In the genomic region with DNA sequence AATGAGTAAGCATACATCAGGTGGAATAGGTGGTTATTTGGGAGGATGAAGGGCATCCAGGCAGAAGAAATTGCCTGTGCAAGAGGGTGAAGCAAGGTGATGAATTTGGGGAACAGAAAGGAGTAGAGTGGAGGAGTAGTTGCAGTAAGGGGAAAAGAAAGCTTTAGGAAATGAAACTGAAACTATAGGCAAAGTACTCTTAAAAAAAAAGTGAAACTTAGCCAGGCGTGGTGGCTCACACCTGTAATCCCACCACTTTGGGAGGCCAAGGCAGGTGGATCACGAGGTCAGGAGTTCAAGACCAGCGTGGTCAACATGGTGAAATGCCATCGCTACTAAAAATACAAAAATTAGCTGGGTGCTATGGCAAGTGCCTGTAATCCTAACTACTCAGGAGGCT, we compare ENCODE assay signal across 15 cellular contexts. TPM values are rescaled to one million over a fixed set of nuclear protein-coding genes. Genes with fewer than 3 reads are reported as not detected.
DNase-seq lines count a peak whose midpoint lies in the region; ATAC-seq, FAIRE-seq and TF ChIP-seq lines count a peak whose summit lies in the region.
"Had no signal": no experiment of that assay in that cellular context is flagged by ENCODE, and none has a peak within 500 bp of the region (broad histone marks: within the 10 kb centered on the region; RNA-seq: fewer than 3 reads in every experiment).

No MANE protein-coding gene starts in this region.

- H4K20me1 ChIP-seq in Karpas-422 (ENCODE audit: insufficient read depth, low read depth, low read length) (no peaks in the 10 kb centered on the region), GM12878 (ENCODE audit: control insufficient read depth, insufficient read depth) (no peaks in the 10 kb centered on the region)

- no peaks in the 10 kb centered on the region for H3K9me2 ChIP-seq in Karpas-422 (replicated peaks; ENCODE audit: insufficient read depth, low read length)

- H3K9ac ChIP-seq in Karpas-422 (ENCODE audit: low read length) (no peak overlapping the region), GM12878 (ENCODE audit: control insufficient read depth, insufficient read depth, low read length) (no peak overlapping the region)

- FAIRE-seq in GM12878 (lab: Jason Lieb, UNC), result no peak
- FAIRE-seq: astrocyte, HepG2 had no signal

- SMC1A ChIA-PET in GM12878 (lab: Charles Lee; ENCODE audit: uncharacterized antibody, unreplicated experiment), result no interaction called here

- no peak for TF ChIP-seq CTCF in GM13976 (IDR thresholded peaks at IDR 0.05; ENCODE audit: borderline replicate concordance, control extremely low read depth, extremely low read depth, insufficient read depth, missing control alignments)
- no peak for TF ChIP-seq CTCF in GM12878 (IDR thresholded peaks at IDR 0.05 in 2 of 3, conservative IDR thresholded peaks at IDR 0.05 in 1 of 3; ENCODE audit: control insufficient read depth in 2 of 3, extremely low read depth in 1 of 3, insufficient read depth in 1 of 3, low read depth in 3 of 3, low read length in 3 of 3)
- TF ChIP-seq CTCF in testis (IDR thresholded peaks at IDR 0.05), result no peak

- peaks cover 46% of the 10 kb centered on the region for H3K79me2 ChIP-seq in Karpas-422 (ENCODE audit: low read length)
- peaks cover 3% of the 10 kb centered on the region for H3K79me2 ChIP-seq in GM12878 (ENCODE audit: control insufficient read depth, insufficient read depth, low read length)

- no peak overlapping the region for H3K4me3 ChIP-seq in Karpas-422 (ENCODE audit: low read length)
- no peak overlapping the region for H3K4me3 ChIP-seq in GM12878
- no peak overlapping the region for H3K4me3 ChIP-seq in testis

- CTCF ChIA-PET in GM12878 (lab: Yijun Ruan, JAX), result no interaction called here

- peaks cover 18% of the 10 kb centered on the region for H3K4me1 ChIP-seq in Karpas-422 (ENCODE audit: low read length)
- H3K4me1 ChIP-seq in GM12878 (ENCODE audit: control insufficient read depth, insufficient read depth, low read length), result peaks cover 6% of the 10 kb centered on the region
- peaks cover 7% of the 10 kb centered on the region for H3K4me1 ChIP-seq in testis

- H2AFZ ChIP-seq in Karpas-422 (ENCODE audit: low read length) (no peak overlapping the region), GM12878 (ENCODE audit: control insufficient read depth, low read depth, low read length) (no peak overlapping the region)

- H3K27me3 ChIP-seq in Karpas-422 (ENCODE audit: low read length), result no peaks in the 10 kb centered on the region
- H3K27me3 ChIP-seq in GM12878 (replicated peaks in 1 of 2; ENCODE audit: control insufficient read depth in 2 of 2, insufficient read depth in 2 of 2, low read length in 1 of 2), result no peaks in the 10 kb centered on the region
- H3K27me3 ChIP-seq in testis, result no peaks in the 10 kb centered on the region

- TF ChIP-seq EP300 in GM12878 (IDR thresholded peaks at IDR 0.05; ENCODE audit: borderline replicate concordance in 1 of 2, control insufficient read depth in 1 of 2, low read depth in 2 of 2, low read length in 2 of 2), result no peak

- RAD21 ChIA-PET in GM12878 (lab: Charles Lee; ENCODE audit: unreplicated experiment), result no interaction called here

- no peak for TF ChIP-seq RAD21 in GM12878 (IDR thresholded peaks at IDR 0.05; ENCODE audit: insufficient read depth, low read depth, low read length)

- DNase-seq in GM13976 (ENCODE audit: low spot score) (peak; percentile 24), Karpas-422 (peak; percentile 53), GM12878 (ENCODE audit: low read depth, low spot score) (no peak), testis (no peak), NCI-H748 treated with DMSO at 0.1 percent for 48 hours (lab: John Stamatoyannopoulos, UW) (no peak), NOMO-1 treated with DMSO at 0.1 percent for 48 hours (lab: John Stamatoyannopoulos, UW; ENCODE audit: unreplicated experiment) (no peak)
- no peak for DNase-seq in stimulated activated CD8-positive, alpha-beta memory T cell treated with anti-CD3 and anti-CD28 coated beads, Interleukin-4, amount 100 ng/mL, for 48 hours
- DNase-seq: activated CD8-positive, alpha-beta memory T cell treated with anti-CD3 and anti-CD28 coated beads, Interleukin-2, amount 50 U/mL, for 4 hours; effector CD4-positive, alpha-beta T cell; NCI-H2029; OCI-M1 had no signal

- in situ Hi-C loops in GM13976 (cut with MboI; ENCODE audit: low sequenced_read_pairs, unreplicated experiment) (no loop called here), GM12878 (cut with MboI) (no loop called here)

- no peak for TF ChIP-seq POLR2A in GM12878 (IDR thresholded peaks at IDR 0.05; ENCODE audit: low read depth, low read length)
- no peak for TF ChIP-seq POLR2A in testis (IDR thresholded peaks at IDR 0.05)

- H3K27ac ChIP-seq in Karpas-422 (ENCODE audit: low read length) (peak overlapping the region; percentile 24; the same call in 1 of the 2 replicates), GM12878 (ENCODE audit: control insufficient read depth, insufficient read depth) (no peak overlapping the region; the same call in 1 of the 2 replicates), testis (no peak overlapping the region)

- H3K36me3 ChIP-seq in Karpas-422 (ENCODE audit: insufficient read depth, low read length) (peaks cover 83% of the 10 kb centered on the region), GM12878 (ENCODE audit: control insufficient read depth in 2 of 2, insufficient read depth in 2 of 2, low read length in 1 of 2) (peaks cover 11 to 37% of the 10 kb centered on the region in 2 experiments), testis (ENCODE audit: low read depth, missing control alignments) (no peaks in the 10 kb centered on the region)

- H3K4me2 ChIP-seq in Karpas-422 (ENCODE audit: low read depth, low read length, poor library complexity, severe bottlenecking) (no peak overlapping the region), GM12878 (ENCODE audit: control insufficient read depth, insufficient read depth) (no peak overlapping the region)

- intact Hi-C loops in GM12878 (cut with micrococcal nuclease; ENCODE audit: unreplicated experiment) (no loop called here), testis (cut with DNase I; ENCODE audit: low total_unique reads) (no loop called here)

- no TSS peak for BruUV-seq in GM12878 (replicated peaks; lab: Mats Ljungman, UMichigan)

- ATAC-seq in GM21528 (IDR thresholded peaks at IDR 0.05; ENCODE audit: low FRiP score, unreplicated experiment), result peak; percentile 60
- peak; percentile 55 for ATAC-seq in GM12878
- ATAC-seq: HepG2, left lobe of liver had no signal

- POLR2A ChIA-PET in GM12878 (lab: Charles Lee), result no interaction called here

- H3K9me3 ChIP-seq in Karpas-422 (ENCODE audit: low read length), result no peaks in the 10 kb centered on the region
- H3K9me3 ChIP-seq in GM12878 (replicated peaks; ENCODE audit: control insufficient read depth, insufficient read depth, low read length), result peaks cover 5% of the 10 kb centered on the region
- no peaks in the 10 kb centered on the region for H3K9me3 ChIP-seq in testis

- 50% methylated on average over 4 of the region's 4 CpGs for WGBS in GM12878 (ENCODE audit: insufficient coverage, insufficient replicate concordance, low lambda C conversion rate, missing lambda C conversion rate)
- WGBS in testis, 2 donors, result 94 to 96% methylated on average over 4 of the region's 4 CpGs

TF ChIP-seq in GM12878, 131 proteins besides CTCF, POLR2A, EP300 and RAD21 (continues in another document):
- no peak for TF ChIP-seq SMC3 (IDR thresholded peaks at IDR 0.05; ENCODE audit: borderline replicate concordance, low read length)
- TF ChIP-seq, protein P1, sequence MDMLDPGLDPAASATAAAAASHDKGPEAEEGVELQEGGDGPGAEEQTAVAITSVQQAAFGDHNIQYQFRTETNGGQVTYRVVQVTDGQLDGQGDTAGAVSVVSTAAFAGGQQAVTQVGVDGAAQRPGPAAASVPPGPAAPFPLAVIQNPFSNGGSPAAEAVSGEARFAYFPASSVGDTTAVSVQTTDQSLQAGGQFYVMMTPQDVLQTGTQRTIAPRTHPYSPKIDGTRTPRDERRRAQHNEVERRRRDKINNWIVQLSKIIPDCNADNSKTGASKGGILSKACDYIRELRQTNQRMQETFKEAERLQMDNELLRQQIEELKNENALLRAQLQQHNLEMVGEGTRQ (IDR thresholded peaks at IDR 0.05; ENCODE audit: borderline replicate concordance, low read depth, low read length), result no peak
- TF ChIP-seq MEF2B (IDR thresholded peaks at IDR 0.05; ENCODE audit: partially characterized antibody, poor library complexity, severe bottlenecking), result no peak
- TF ChIP-seq RAD51 (IDR thresholded peaks at IDR 0.05), result no peak
- no peak for TF ChIP-seq SUPT20H (IDR thresholded peaks at IDR 0.05; ENCODE audit: borderline replicate concordance, control insufficient read depth, low read depth, low read length)
- no peak for TF ChIP-seq SUZ12 (IDR thresholded peaks at IDR 0.05; ENCODE audit: unreplicated experiment)
- TF ChIP-seq WRNIP1 (IDR thresholded peaks at IDR 0.05; ENCODE audit: borderline replicate concordance, low read depth, low read length), result no peak
- TF ChIP-seq BACH1 (IDR thresholded peaks at IDR 0.05; ENCODE audit: borderline replicate concordance), result no peak
- TF ChIP-seq, protein P2, sequence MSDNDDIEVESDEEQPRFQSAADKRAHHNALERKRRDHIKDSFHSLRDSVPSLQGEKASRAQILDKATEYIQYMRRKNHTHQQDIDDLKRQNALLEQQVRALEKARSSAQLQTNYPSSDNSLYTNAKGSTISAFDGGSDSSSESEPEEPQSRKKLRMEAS (IDR thresholded peaks at IDR 0.05; ENCODE audit: low read depth, low read length), result no peak
- TF ChIP-seq NR2F1 (conservative IDR thresholded peaks at IDR 0.05), result no peak

RNA-seq across cellular contexts. Expression of a gene that starts 17.6 kb away (rescaled TPM):
- total RNA-seq in Karpas-422 (2014; rRNA removed; shearing (Covaris generic); ENCODE audit: low replicate concordance), result 40.3 and 75.7 TPM in 2 replicates
- 107 and 113 TPM in 2 replicates for total RNA-seq in GM12878 (2013; cell fraction: nucleolus; rRNA removed)
- 105 and 122 TPM in 2 replicates for total RNA-seq in GM12878 (2014; rRNA removed)
- total RNA-seq in GM12878 (2014; rRNA removed; fragmentation: Illumina TruSeq; extraction: Trizol), result 96.1 and 97.3 TPM in 2 replicates
- total RNA-seq in GM12878 (2021), result 104 and 109 TPM in 2 replicates
- 44.3 TPM for polyA plus RNA-seq in GM12878 (2011; ENCODE audit: low read depth)
- 110 and 118 TPM in 2 replicates for polyA plus RNA-seq in GM12878 (2011; rRNA removed)
- polyA plus RNA-seq in GM12878 (2011; cell fraction: cytosol; rRNA removed), result 78.4 and 92.3 TPM in 2 replicates
- 94.0 and 94.7 TPM in 2 replicates for polyA plus RNA-seq in GM12878 (2011; cell fraction: nucleus; rRNA removed)
- 44.8 and 61.3 TPM in 2 replicates for polyA plus RNA-seq in GM12878 (2012)
- polyA plus RNA-seq in GM12878 (2014; fragmentation: Illumina TruSeq; extraction: Trizol), result 88.4 and 97.2 TPM in 2 replicates
- polyA plus RNA-seq in GM12878 (2014; fragmentation: Nextera tagmentation; extraction: Ambion mirVana), result 10 to 100 TPM; 41.4 to 83.4 TPM
- polyA plus RNA-seq in GM12878 (2014; rRNA removed), result 80.8 and 81.1 TPM in 2 replicates
- 10 to 100 TPM; 69.9 to 70.8 TPM for polyA plus RNA-seq in GM12878 (2016; fragmentation: Nextera tagmentation; extraction: Ambion mirVana)
- 147 and 155 TPM in 2 replicates for polyA minus RNA-seq in GM12878 (2011; rRNA and poly(A)+ RNA removed)
- 51.6 TPM in 2 replicates for polyA minus RNA-seq in GM12878 (2011; cell fraction: cytosol; rRNA and poly(A)+ RNA removed)
- polyA minus RNA-seq in GM12878 (2011; cell fraction: nucleus; rRNA and poly(A)+ RNA removed), result 67.3 and 75.4 TPM in 2 replicates
- 10 to 100 TPM; 73.6 to 77.2 TPM for total RNA-seq in testis
- polyA plus RNA-seq in testis (ENCODE audit: insufficient read depth, low read depth, low replicate concordance), result 47.8 TPM

Comparison
In these comparisons a context has a peak if more than half of its experiments do, and no peak if none do; other contexts are left out.
1. DNase-seq: peak in GM13976 (single experiment) and Karpas-422 (single experiment); none in GM12878 (single experiment), testis (single experiment), stimulated activated CD8-positive, alpha-beta memory T cell treated with anti-CD3 and anti-CD28 coated beads, Interleukin-4, amount 100 ng/mL, for 48 hours (single experiment), NCI-H748 treated with DMSO at 0.1 percent for 48 hours (single experiment) and NOMO-1 treated with DMSO at 0.1 percent for 48 hours (single experiment).